In genomic region chr3:105972069-105972468, GRCh38 we compare ENCODE assay signal across 30 cellular contexts.
"Had no signal": no experiment of that assay in that cellular context is flagged by ENCODE, and none has a peak within 500 bp of the region (broad histone marks: within the 10 kb centered on the region; RNA-seq: fewer than 3 reads in every experiment).

No MANE protein-coding gene starts in this region.

- H3K4me3 ChIP-seq: colonic mucosa, coronary artery, dorsolateral prefrontal cortex, esophagus muscularis mucosa, esophagus squamous epithelium, gastrocnemius medialis, gastroesophageal sphincter, heart left ventricle, heart right ventricle, hepatocyte had no signal

- DNase-seq: colonic mucosa; cortex of kidney; dermis blood vessel endothelial cell; dorsolateral prefrontal cortex; effector CD4-positive, alpha-beta T cell; effector CD8-positive, alpha-beta T cell; effector memory CD4-positive, alpha-beta T cell; effector memory CD8-positive, alpha-beta T cell; endodermal cell; erythroblast; esophagus squamous epithelium; foreskin fibroblast; foreskin keratinocyte; foreskin melanocyte; gastrocnemius medialis; glutamatergic neuron; head of caudate nucleus; heart right ventricle had no signal

- H3K79me2 ChIP-seq: hepatocyte had no signal

- H2AFZ ChIP-seq: hepatocyte had no signal

- H3K27ac Mint-ChIP-seq: effector memory CD8-positive, alpha-beta T cell; endodermal cell had no signal

- H3K4me1 ChIP-seq: colonic mucosa, foreskin keratinocyte, gastrocnemius medialis had no signal

- H3K27me3 Mint-ChIP-seq: dendritic cell treated with granulocyte-macrophage colony-stimulating factor and Interleukin-4, amounts not matched to agents 40 ng/mL and 50 ng/mL, for 4 days; effector memory CD8-positive, alpha-beta T cell had no signal

- H3K4me2 ChIP-seq: hepatocyte had no signal

- H3K27ac ChIP-seq: colonic mucosa, coronary artery, dorsolateral prefrontal cortex, epithelial cell of prostate, esophagus muscularis mucosa, esophagus squamous epithelium, foreskin keratinocyte, gastrocnemius medialis, gastroesophageal sphincter, heart left ventricle, heart right ventricle, hepatocyte had no signal

- H3K36me3 ChIP-seq: colonic mucosa, esophagus muscularis mucosa, esophagus squamous epithelium, gastrocnemius medialis, gastroesophageal sphincter, heart left ventricle, heart right ventricle had no signal

- FAIRE-seq: colon, endometrium, endothelial cell of umbilical vein, frontal cortex had no signal

- H3K27me3 ChIP-seq: colonic mucosa, dorsolateral prefrontal cortex, esophagus muscularis mucosa, esophagus squamous epithelium, foreskin keratinocyte, gastrocnemius medialis, gastroesophageal sphincter, heart left ventricle, heart right ventricle, hepatocyte had no signal

- H3K9me3 ChIP-seq: colonic mucosa, gastrocnemius medialis had no signal

- H3K4me3 Mint-ChIP-seq: dendritic cell treated with granulocyte-macrophage colony-stimulating factor and Interleukin-4, amounts not matched to agents 40 ng/mL and 50 ng/mL, for 4 days; effector memory CD8-positive, alpha-beta T cell; endodermal cell had no signal

- ATAC-seq: effector memory CD8-positive, alpha-beta T cell; esophagus mucosa; foreskin keratinocyte; gastrocnemius medialis; gastroesophageal sphincter; heart left ventricle; heart right ventricle had no signal
